In genomic region chr2:46091004-46091403, GRCh38 we compare ENCODE assay signal across 18 cellular contexts.
DNase-seq lines count a peak whose midpoint lies in the region; ATAC-seq, FAIRE-seq and TF ChIP-seq lines count a peak whose summit lies in the region.
"Had no signal": no experiment of that assay in that cellular context is flagged by ENCODE, and none has a peak within 500 bp of the region (broad histone marks: within the 10 kb centered on the region; RNA-seq: fewer than 3 reads in every experiment).

No MANE protein-coding gene starts in this region.

- no peak overlapping the region for H3K4me2 ChIP-seq in Loucy (ENCODE audit: low read depth, low read length, poor library complexity, severe bottlenecking)
- H3K4me2 ChIP-seq in K562 (ENCODE audit: insufficient read depth, low read length), result no peak overlapping the region
- no peak overlapping the region for H3K4me2 ChIP-seq in OCI-LY7 (ENCODE audit: low read length)

- CTCF ChIA-PET in K562 (lab: Yijun Ruan, JAX; ENCODE audit: low intra/inter-chr PET ratio), result no interaction called here
- CTCF ChIA-PET in OCI-LY7 (lab: Charles Lee; ENCODE audit: unreplicated experiment), result no interaction called here

- H3K27ac ChIP-seq in K562 (ENCODE audit: extremely low read depth, low read depth, low read length), result no peak overlapping the region
- H3K27ac ChIP-seq in skeletal muscle tissue (ENCODE audit: low read depth, low read length), result peak overlapping the region; percentile 14
- H3K27ac ChIP-seq in OCI-LY7 (ENCODE audit: low read depth, low read length, poor library complexity, severe bottlenecking), result no peak overlapping the region
- H3K27ac ChIP-seq: vagina had no signal

- peaks cover 26% of the 10 kb centered on the region; the same call in 1 of the 2 replicates for H3K36me3 ChIP-seq in Loucy (ENCODE audit: insufficient read depth, low read length)
- H3K36me3 ChIP-seq in K562 (ENCODE audit: control insufficient read depth, insufficient read depth, low read length), result no peaks in the 10 kb centered on the region
- peaks cover 0 to 15% (median 4%) of the 10 kb centered on the region in 3 donors for H3K36me3 ChIP-seq in skeletal muscle tissue (ENCODE audit: control insufficient read depth in 3 of 3, insufficient read depth in 3 of 3, low read length in 3 of 3)
- H3K36me3 ChIP-seq in OCI-LY7 (ENCODE audit: insufficient read depth, low read length), result no peaks in the 10 kb centered on the region
- H3K36me3 ChIP-seq: vagina had no signal

- H3K9me1 ChIP-seq in K562 (ENCODE audit: control insufficient read depth, insufficient read depth, low read length), result no peaks in the 10 kb centered on the region

- 0% methylated on average over 3 of the region's 3 CpGs for WGBS in K562 (ENCODE audit: insufficient coverage, low coverage, missing lambda C conversion rate)

- peak in 1 of 2 experiments; percentile 43; a peak in 2 of 4 replicates for TF ChIP-seq RAD21 in K562 (CRISPR knock-in tag; conservative IDR thresholded peaks at IDR 0.05 in 1 of 2, IDR thresholded peaks at IDR 0.05 in 1 of 2)

- no peaks in the 10 kb centered on the region for H3F3A ChIP-seq in Loucy (ENCODE audit: low read depth)

- no peak overlapping the region for H2AFZ ChIP-seq in Loucy (ENCODE audit: low read length)
- no peak overlapping the region for H2AFZ ChIP-seq in K562 (ENCODE audit: low read depth, low read length)
- H2AFZ ChIP-seq in OCI-LY7 (ENCODE audit: low read length), result no peak overlapping the region

- no peaks in the 10 kb centered on the region for H3K9me2 ChIP-seq in Loucy (replicated peaks; ENCODE audit: low read depth, low read length)
- no peaks in the 10 kb centered on the region for H3K9me2 ChIP-seq in OCI-LY7 (ENCODE audit: insufficient read depth, low read length)

- DNase-seq in K562 (ENCODE audit: extremely low read depth in 1 of 4, low spot score in 3 of 4), result peak in 1 of 4 experiments; percentile 6
- no peak for DNase-seq in left ventricle myocardium superior
- DNase-seq in OCI-LY7 (ENCODE audit: low spot score), result no peak
- DNase-seq: CD4-positive, alpha-beta memory T cell; effector memory CD8-positive, alpha-beta T cell; Karpas-422; left colon; NCI-H1694; NCI-H526 treated with DMSO at 0.1 percent for 48 hours; SIG-M5; sigmoid colon; stimulated activated naive B cell treated with anti-CD40 and anti-IgM and Interleukin-4, amounts not matched to agents 10 μg/mL and 1 μg/mL and 100 μg/mL, for 72 hours had no signal

- TF ChIP-seq CTCF in Loucy (conservative IDR thresholded peaks at IDR 0.05; ENCODE audit: low read length), result peak; percentile 32
- TF ChIP-seq CTCF in K562 (IDR thresholded peaks at IDR 0.05 in 2 of 3, conservative IDR thresholded peaks at IDR 0.05 in 1 of 3; ENCODE audit: insufficient read depth in 2 of 3, low read depth in 1 of 3, low read length in 3 of 3), result peak in 2 of 3 experiments; percentile 27 to 46; a peak in 3 of 6 replicates
- no peak for TF ChIP-seq CTCF in OCI-LY7 (conservative IDR thresholded peaks at IDR 0.05; ENCODE audit: low read length)

- ATAC-seq in K562 (peak; percentile 61; the same call in 2 of the 3 replicates), left ventricle myocardium superior (peak; percentile 80), GM18861 (IDR thresholded peaks at IDR 0.05; ENCODE audit: unreplicated experiment) (no peak), HG03457 (IDR thresholded peaks at IDR 0.05; ENCODE audit: unreplicated experiment) (no peak)
- ATAC-seq: effector memory CD8-positive, alpha-beta T cell; left colon; stimulated activated naive B cell treated with anti-CD40 and anti-IgM and Interleukin-4, amounts not matched to agents 10 μg/mL and 1 μg/mL and 100 μg/mL, for 72 hours had no signal

- H4K20me1 ChIP-seq in Loucy (ENCODE audit: insufficient read depth, low read length, poor library complexity, severe bottlenecking) (no peaks in the 10 kb centered on the region), K562 (replicated peaks; ENCODE audit: control insufficient read depth, insufficient read depth, low read length) (no peaks in the 10 kb centered on the region), OCI-LY7 (ENCODE audit: insufficient read depth, low read length) (no peaks in the 10 kb centered on the region)

- intact Hi-C loops in K562 (cut with micrococcal nuclease) (no loop called here), left ventricle myocardium superior (cut with micrococcal nuclease) (no loop called here), OCI-LY7 (cut with micrococcal nuclease; ENCODE audit: unreplicated experiment) (no loop called here)

- BruUV-seq in K562 (replicated peaks; lab: Mats Ljungman, UMichigan) (no TSS peak), OCI-LY7 (replicated peaks; lab: Mats Ljungman, UMichigan) (no TSS peak)

- H3K79me2 ChIP-seq in Loucy (ENCODE audit: insufficient read depth, low read length) (no peaks in the 10 kb centered on the region), K562 (ENCODE audit: control insufficient read depth, insufficient read depth, low read length) (no peaks in the 10 kb centered on the region), OCI-LY7 (ENCODE audit: insufficient read depth, low read depth, low read length) (no peaks in the 10 kb centered on the region)

- H3K4me1 ChIP-seq in Loucy (ENCODE audit: insufficient read depth, low read length, poor library complexity, severe bottlenecking) (peaks cover 6% of the 10 kb centered on the region), K562 (replicated peaks in 1 of 2; ENCODE audit: control insufficient read depth in 2 of 2, insufficient read depth in 2 of 2, low read length in 2 of 2) (no peaks in the 10 kb centered on the region), skeletal muscle tissue (ENCODE audit: control insufficient read depth in 3 of 3, insufficient read depth in 3 of 3, low read length in 3 of 3) (peaks cover 2 to 9% (median 7%) of the 10 kb centered on the region in 3 donors), OCI-LY7 (ENCODE audit: insufficient read depth, low read length, poor library complexity, severe bottlenecking) (no peaks in the 10 kb centered on the region)

- TF ChIP-seq POLR2A in K562 (conservative IDR thresholded peaks at IDR 0.05), result no peak

- no peak overlapping the region for H3K9ac ChIP-seq in Loucy (ENCODE audit: low read depth, low read length, poor library complexity, severe bottlenecking)
- no peak overlapping the region for H3K9ac ChIP-seq in K562 (ENCODE audit: insufficient read depth in 1 of 2, low read depth in 2 of 2, low read length in 2 of 2)
- no peak overlapping the region for H3K9ac ChIP-seq in skeletal muscle tissue (ENCODE audit: low read depth in 1 of 3, low read length in 3 of 3)

- H3K4me3 ChIP-seq in Loucy (ENCODE audit: low read length, poor library complexity, severe bottlenecking) (no peak overlapping the region), K562 (no peak overlapping the region), skeletal muscle tissue (ENCODE audit: low read length in 3 of 3) (no peak overlapping the region), OCI-LY7 (ENCODE audit: low read depth, low read length, poor library complexity, severe bottlenecking) (no peak overlapping the region)
- H3K4me3 ChIP-seq: sigmoid colon, vagina had no signal

- no peak for TF ChIP-seq EP300 in K562 (IDR thresholded peaks at IDR 0.05; ENCODE audit: low read length)

- no peak for FAIRE-seq in K562 (lab: Jason Lieb, UNC)
- FAIRE-seq: H54 had no signal

- H3K27me3 ChIP-seq in Loucy (ENCODE audit: insufficient read depth, low read length, poor library complexity, severe bottlenecking) (no peaks in the 10 kb centered on the region), K562 (ENCODE audit: control insufficient read depth in 2 of 2, insufficient read depth in 2 of 2, low read length in 2 of 2) (peaks cover 5 to 8% of the 10 kb centered on the region in 2 experiments), skeletal muscle tissue (ENCODE audit: control insufficient read depth in 3 of 3, insufficient read depth in 3 of 3, low read length in 3 of 3) (no peaks in the 10 kb centered on the region)
- H3K27me3 ChIP-seq: sigmoid colon, vagina had no signal

- in situ Hi-C loops in K562 (cut with MboI), result no loop called here

- POLR2A ChIA-PET in K562 (lab: Yijun Ruan, JAX), result interaction anchor here (0.6 kb wide), 1 partner anchor 234 kb away, joined by 3 read pairs; no protein-coding TSS in a partner anchor
- POLR2A ChIA-PET in OCI-LY7 (lab: Charles Lee), result no interaction called here

- no peaks in the 10 kb centered on the region for H3K9me3 ChIP-seq in Loucy (ENCODE audit: insufficient read depth, low read depth, low read length)
- no peaks in the 10 kb centered on the region for H3K9me3 ChIP-seq in K562 (replicated peaks; ENCODE audit: control insufficient read depth, insufficient read depth, low read depth, low read length)
- H3K9me3 ChIP-seq in skeletal muscle tissue (ENCODE audit: control insufficient read depth in 3 of 3, low read length in 3 of 3), result no peaks in the 10 kb centered on the region
- no peaks in the 10 kb centered on the region for H3K9me3 ChIP-seq in OCI-LY7 (ENCODE audit: low read length)
- H3K9me3 ChIP-seq: sigmoid colon, vagina had no signal

TF ChIP-seq in K562, 482 proteins besides CTCF, POLR2A, EP300 and RAD21:
- TF ChIP-seq ILF3 (IDR thresholded peaks at IDR 0.05; ENCODE audit: borderline replicate concordance), result no peak
- peak; percentile 72 for TF ChIP-seq VEZF1 (CRISPR knock-in tag; IDR thresholded peaks at IDR 0.05)

Comparison
In these comparisons a context has a peak if more than half of its experiments do, and no peak if none do; other contexts are left out.
1. ATAC-seq: peak in K562 (single experiment) and left ventricle myocardium superior (single experiment); none in GM18861 (single experiment) and HG03457 (single experiment).